In the genomic region with DNA sequence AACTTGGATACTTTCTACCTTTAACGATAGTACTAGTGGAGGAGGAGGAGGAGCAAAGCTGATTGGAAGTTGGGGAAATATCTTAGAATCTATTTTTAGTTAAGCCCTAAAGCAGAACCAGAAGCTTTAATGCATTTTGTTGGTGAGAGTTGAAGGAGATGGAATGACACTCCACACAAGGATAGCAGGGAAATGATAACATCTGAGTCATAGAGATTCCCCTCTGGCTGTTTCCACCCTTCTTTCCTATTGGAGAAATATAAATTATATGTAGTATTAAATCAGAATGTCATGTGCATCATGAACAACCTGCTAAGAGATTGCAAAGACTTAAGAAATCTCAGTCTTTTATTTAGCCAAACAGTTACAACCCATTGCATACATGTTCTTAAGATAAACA, we compare ENCODE assay signal across 31 cellular contexts.
"Had no signal": no experiment of that assay in that cellular context is flagged by ENCODE, and none has a peak within 500 bp of the region (broad histone marks: within the 10 kb centered on the region; RNA-seq: fewer than 3 reads in every experiment).

No MANE protein-coding gene starts in this region.

- H3K9me3 Mint-ChIP-seq: activated CD4-positive, alpha-beta T cell treated with anti-CD3 and anti-CD28 coated beads, Interleukin-2, amount 10 ng/mL, durations not matched to agents 24 days and 14 days; activated naive CD4-positive, alpha-beta T cell treated with anti-CD3 and anti-CD28 coated beads for 36 hours; activated naive CD4-positive, alpha-beta T cell treated with anti-CD3 and anti-CD28 coated beads, Interleukin-2, amount 50 U/mL, for 24 hours; activated naive CD8-positive, alpha-beta T cell treated with anti-CD3 and anti-CD28 coated beads for 36 hours; activated naive CD8-positive, alpha-beta T cell treated with anti-CD3 and anti-CD28 coated beads, Interleukin-2, amount 50 U/mL, for 24 hours; activated T-helper 1 cell treated with anti-CD3 and anti-CD28 coated beads, Interleukin-12 subunit alpha, Interleukin-12 subunit beta, Interleukin-2, Interleukin-4 antibody, amounts not matched to agents 30 ng/mL and 10 ng/mL and 1 ng/mL, durations not matched to agents 14 hours and 24 hours and 36 hours had no signal

- H3K36me3 ChIP-seq: adrenal gland, esophagus squamous epithelium, heart left ventricle had no signal

- H3K4me3 Mint-ChIP-seq: activated CD4-positive, alpha-beta memory T cell treated with anti-CD3 and anti-CD28 coated beads for 36 hours; activated CD4-positive, alpha-beta T cell treated with anti-CD3 and anti-CD28 coated beads for 36 hours; activated CD4-positive, alpha-beta T cell treated with anti-CD3 and anti-CD28 coated beads, Interleukin-2, amount 10 ng/mL, durations not matched to agents 24 days and 14 days; activated CD8-positive, alpha-beta memory T cell treated with anti-CD3 and anti-CD28 coated beads, Interleukin-2, amount 10 ng/mL, durations not matched to agents 7 days and 5 days; activated CD8-positive, alpha-beta T cell treated with anti-CD3 and anti-CD28 coated beads, Interleukin-2, amount 10 ng/mL, durations not matched to agents 7 days and 5 days; activated naive CD4-positive, alpha-beta T cell treated with anti-CD3 and anti-CD28 coated beads for 36 hours; activated naive CD4-positive, alpha-beta T cell treated with anti-CD3 and anti-CD28 coated beads, Interleukin-2, amount 50 U/mL, for 24 hours; activated naive CD8-positive, alpha-beta T cell treated with anti-CD3 and anti-CD28 coated beads for 36 hours; activated naive CD8-positive, alpha-beta T cell treated with anti-CD3 and anti-CD28 coated beads, Interleukin-2, amount 50 U/mL, for 24 hours; activated T-helper 1 cell treated with anti-CD3 and anti-CD28 coated beads, Interleukin-12 subunit alpha, Interleukin-12 subunit beta, Interleukin-2, Interleukin-4 antibody, amounts not matched to agents 30 ng/mL and 10 ng/mL and 1 ng/mL, durations not matched to agents 14 hours and 24 hours and 36 hours; effector memory CD8-positive, alpha-beta T cell had no signal

- H3K4me1 ChIP-seq: adrenal gland, body of pancreas, esophagus squamous epithelium, heart left ventricle had no signal

- H3K4me1 Mint-ChIP-seq: activated CD4-positive, alpha-beta T cell treated with anti-CD3 and anti-CD28 coated beads for 36 hours; activated CD4-positive, alpha-beta T cell treated with anti-CD3 and anti-CD28 coated beads, Interleukin-2, amount 10 ng/mL, durations not matched to agents 24 days and 14 days; activated CD8-positive, alpha-beta memory T cell treated with anti-CD3 and anti-CD28 coated beads, Interleukin-2, amount 10 ng/mL, durations not matched to agents 7 days and 5 days; activated naive CD4-positive, alpha-beta T cell treated with anti-CD3 and anti-CD28 coated beads, Interleukin-2, amount 50 U/mL, for 24 hours; activated naive CD8-positive, alpha-beta T cell treated with anti-CD3 and anti-CD28 coated beads for 36 hours; activated naive CD8-positive, alpha-beta T cell treated with anti-CD3 and anti-CD28 coated beads, Interleukin-2, amount 50 U/mL, for 24 hours had no signal

- H3K27ac ChIP-seq: adrenal gland, body of pancreas, esophagus squamous epithelium, heart left ventricle had no signal

- DNase-seq: activated CD4-positive, alpha-beta memory T cell treated with anti-CD3 and anti-CD28 coated beads for 36 hours; activated CD4-positive, alpha-beta T cell treated with anti-CD3 and anti-CD28 coated beads for 36 hours; activated CD4-positive, alpha-beta T cell treated with anti-CD3 and anti-CD28 coated beads, Interleukin-2, amount 10 ng/mL, durations not matched to agents 24 days and 14 days; activated CD4-positive, CD25-positive, alpha-beta regulatory T cell; activated CD4-positive, CD25-positive, alpha-beta regulatory T cell treated with anti-CD3 and anti-CD28 coated beads, Interleukin-2, amount 50 U/mL, for 72 hours; activated CD8-positive, alpha-beta memory T cell treated with anti-CD3 and anti-CD28 coated beads, Interleukin-2, amount 10 ng/mL, durations not matched to agents 7 days and 5 days; activated CD8-positive, alpha-beta memory T cell treated with anti-CD3 and anti-CD28 coated beads, Interleukin-2, amount 50 U/mL, for 4 hours; activated CD8-positive, alpha-beta T cell treated with anti-CD3 and anti-CD28 coated beads, Interleukin-2, amount 10 ng/mL, durations not matched to agents 7 days and 5 days; activated effector memory CD4-positive, alpha-beta T cell treated with anti-CD3 and anti-CD28 coated beads, Interleukin-2, amount 50 U/mL, for 16 hours; activated naive CD4-positive, alpha-beta T cell treated with anti-CD3 and anti-CD28 coated beads for 36 hours; activated naive CD8-positive, alpha-beta T cell treated with anti-CD3 and anti-CD28 coated beads for 36 hours; activated naive CD8-positive, alpha-beta T cell treated with anti-CD3 and anti-CD28 coated beads, Interleukin-2, amount 50 U/mL, for 24 hours; activated T-cell treated with anti-CD3 and anti-CD28 coated beads, Interleukin-2, amount 50 U/mL, for 1 hour; activated T-cell treated with anti-CD3 and anti-CD28 coated beads, Interleukin-2, amount 50 U/mL, for 48 hours; adrenal gland; amygdala; aorta; body of pancreas; caudate nucleus; cortex of kidney; dermis blood vessel endothelial cell; effector CD4-positive, alpha-beta T cell; effector memory CD8-positive, alpha-beta T cell; erythroblast; esophagus squamous epithelium; glutamatergic neuron; heart left ventricle; T-helper 2 cell had no signal

- H3K4me3 ChIP-seq: adrenal gland, body of pancreas, esophagus squamous epithelium, heart left ventricle had no signal

- H3K27ac Mint-ChIP-seq: activated CD4-positive, alpha-beta memory T cell treated with anti-CD3 and anti-CD28 coated beads for 36 hours; activated CD4-positive, alpha-beta T cell treated with anti-CD3 and anti-CD28 coated beads for 36 hours; activated CD4-positive, alpha-beta T cell treated with anti-CD3 and anti-CD28 coated beads, Interleukin-2, amount 10 ng/mL, durations not matched to agents 24 days and 14 days; activated CD8-positive, alpha-beta memory T cell treated with anti-CD3 and anti-CD28 coated beads, Interleukin-2, amount 10 ng/mL, durations not matched to agents 7 days and 5 days; activated CD8-positive, alpha-beta T cell treated with anti-CD3 and anti-CD28 coated beads, Interleukin-2, amount 10 ng/mL, durations not matched to agents 7 days and 5 days; activated naive CD4-positive, alpha-beta T cell treated with anti-CD3 and anti-CD28 coated beads for 36 hours; activated naive CD4-positive, alpha-beta T cell treated with anti-CD3 and anti-CD28 coated beads, Interleukin-2, amount 50 U/mL, for 24 hours; activated naive CD8-positive, alpha-beta T cell treated with anti-CD3 and anti-CD28 coated beads for 36 hours; activated naive CD8-positive, alpha-beta T cell treated with anti-CD3 and anti-CD28 coated beads, Interleukin-2, amount 50 U/mL, for 24 hours; activated T-helper 1 cell treated with anti-CD3 and anti-CD28 coated beads, Interleukin-12 subunit alpha, Interleukin-12 subunit beta, Interleukin-2, Interleukin-4 antibody, amounts not matched to agents 30 ng/mL and 10 ng/mL and 1 ng/mL, durations not matched to agents 14 hours and 24 hours and 36 hours; activated T-helper 2 cell treated with anti-CD3 and anti-CD28 coated beads, Interferon-gamma antibody, Interleukin-2, Interleukin-4, amounts not matched to agents 10 μg/mL and 5 μg/mL and 100 μg/mL, durations not matched to agents 14 hours and 24 hours and 36 hours; effector memory CD8-positive, alpha-beta T cell had no signal

- H3K9me3 ChIP-seq: body of pancreas had no signal

- H3K36me3 Mint-ChIP-seq: activated CD4-positive, alpha-beta memory T cell treated with anti-CD3 and anti-CD28 coated beads for 36 hours; activated CD8-positive, alpha-beta memory T cell treated with anti-CD3 and anti-CD28 coated beads, Interleukin-2, amount 10 ng/mL, durations not matched to agents 7 days and 5 days; activated naive CD4-positive, alpha-beta T cell treated with anti-CD3 and anti-CD28 coated beads, Interleukin-2, amount 50 U/mL, for 24 hours; activated naive CD8-positive, alpha-beta T cell treated with anti-CD3 and anti-CD28 coated beads for 36 hours had no signal

- ATAC-seq: activated CD4-positive, alpha-beta T cell treated with anti-CD3 and anti-CD28 coated beads for 36 hours; activated CD8-positive, alpha-beta memory T cell treated with anti-CD3 and anti-CD28 coated beads, Interleukin-2, amount 10 ng/mL, durations not matched to agents 7 days and 5 days; activated CD8-positive, alpha-beta T cell treated with anti-CD3 and anti-CD28 coated beads, Interleukin-2, amount 10 ng/mL, durations not matched to agents 7 days and 5 days; activated naive CD8-positive, alpha-beta T cell treated with anti-CD3 and anti-CD28 coated beads, Interleukin-2, amount 50 U/mL, for 24 hours; body of pancreas; effector memory CD8-positive, alpha-beta T cell; heart left ventricle had no signal

- H3K27me3 ChIP-seq: adrenal gland, body of pancreas, esophagus squamous epithelium, heart left ventricle had no signal

- H3K27me3 Mint-ChIP-seq: activated CD4-positive, alpha-beta memory T cell treated with anti-CD3 and anti-CD28 coated beads for 36 hours; activated CD4-positive, alpha-beta T cell treated with anti-CD3 and anti-CD28 coated beads for 36 hours; activated CD4-positive, alpha-beta T cell treated with anti-CD3 and anti-CD28 coated beads, Interleukin-2, amount 10 ng/mL, durations not matched to agents 24 days and 14 days; activated CD8-positive, alpha-beta memory T cell treated with anti-CD3 and anti-CD28 coated beads, Interleukin-2, amount 10 ng/mL, durations not matched to agents 7 days and 5 days; activated naive CD4-positive, alpha-beta T cell treated with anti-CD3 and anti-CD28 coated beads, Interleukin-2, amount 50 U/mL, for 24 hours; activated naive CD8-positive, alpha-beta T cell treated with anti-CD3 and anti-CD28 coated beads for 36 hours; activated naive CD8-positive, alpha-beta T cell treated with anti-CD3 and anti-CD28 coated beads, Interleukin-2, amount 50 U/mL, for 24 hours; effector memory CD8-positive, alpha-beta T cell had no signal
